In genomic region chrX:114611018-114611619, GRCh38 we compare ENCODE assay signal across 8 cellular contexts. TPM values are rescaled to one million over a fixed set of nuclear protein-coding genes. Genes with fewer than 3 reads are reported as not detected.
DNase-seq lines count a peak whose midpoint lies in the region; ATAC-seq, FAIRE-seq and TF ChIP-seq lines count a peak whose summit lies in the region.

No MANE protein-coding gene starts in this region.

- H2BK20ac ChIP-seq in H9 (ENCODE audit: low read depth, low read length, poor library complexity, severe bottlenecking) = no peak overlapping the region

- FAIRE-seq in A549 (lab: Jason Lieb, UNC) = peak; percentile 81
- FAIRE-seq in GM12878 (lab: Jason Lieb, UNC) = peak; percentile 61

- H4K5ac ChIP-seq in H9 (ENCODE audit: insufficient read length, low read depth, low read length) = no peak overlapping the region

- H2AK5ac ChIP-seq in H9 (ENCODE audit: insufficient read length, low read length) = no peak overlapping the region

- H3K9ac ChIP-seq in H9 (ENCODE audit: extremely low read depth, insufficient read length, low read length) = no peak overlapping the region
- H3K9ac ChIP-seq in GM12878 (ENCODE audit: control insufficient read depth, insufficient read depth, low read length) = no peak overlapping the region

- TF ChIP-seq POLR2A in A549 (IDR thresholded peaks at IDR 0.05; ENCODE audit: low read length) = no peak
- TF ChIP-seq POLR2A in GM12878 (IDR thresholded peaks at IDR 0.05; ENCODE audit: low read depth, low read length) = no peak
- no peak for TF ChIP-seq POLR2A in vagina (IDR thresholded peaks at IDR 0.05)

- no peak overlapping the region for H2BK12ac ChIP-seq in H9 (ENCODE audit: insufficient read length, low read depth, low read length)

- RAD21 ChIA-PET in GM12878 (lab: Charles Lee; ENCODE audit: unreplicated experiment) = no interaction called here

- H2BK15ac ChIP-seq in H9 (ENCODE audit: low read depth, low read length) = no peak overlapping the region

- H3K27ac Mint-ChIP-seq in H9 = no peak overlapping the region

- peaks cover 6 to 19% (median 18%) of the 10 kb centered on the region in 3 experiments for H3K36me3 Mint-ChIP-seq in H9 (ENCODE audit: insufficient read depth in 1 of 3, low read depth in 3 of 3)

- H3K27ac ChIP-seq in A549 = no peak overlapping the region
- no peak overlapping the region for H3K27ac ChIP-seq in H9 (ENCODE audit: insufficient read length, low read depth, low read length)
- no peak overlapping the region for H3K27ac ChIP-seq in GM12878 (ENCODE audit: control insufficient read depth, insufficient read depth)
- H3K27ac ChIP-seq in vagina = no peak overlapping the region

- TF ChIP-seq RAD21 in A549 (conservative IDR thresholded peaks at IDR 0.05 in 1 of 2, IDR thresholded peaks at IDR 0.05 in 1 of 2) = peak; percentile 17 to 22; a peak in 2 of 5 replicates
- TF ChIP-seq RAD21 in GM12878 (IDR thresholded peaks at IDR 0.05; ENCODE audit: insufficient read depth, low read depth, low read length) = peak; percentile 42

- CTCF ChIA-PET in A549 (lab: Yijun Ruan, JAX) (interaction anchor here (0.7 to 1.5 kb wide), 3 partner anchors 9 to 43 kb away, joined by 3 to 4 read pairs (median 3); no protein-coding TSS in a partner anchor), GM12878 (lab: Yijun Ruan, JAX) (interaction anchor here (0.6 to 1.9 kb wide), 6 partner anchors 9 to 369 kb away, joined by 3 to 7 read pairs (median 4); no protein-coding TSS in a partner anchor)

- no peaks in the 10 kb centered on the region for H3K27me3 Mint-ChIP-seq in H9 (ENCODE audit: low read depth)

- H3K4me3 ChIP-seq in A549 = no peak overlapping the region
- no peak overlapping the region for H3K4me3 ChIP-seq in GM12878
- no peak overlapping the region for H3K4me3 ChIP-seq in vagina

- no peak overlapping the region for H4K8ac ChIP-seq in H9 (replicated peaks; ENCODE audit: insufficient read length, low read depth, low read length)

- ATAC-seq in A549 (peak in 1 of 2 experiments; percentile 61; a peak in 2 of 6 replicates), GM12878 (peak; percentile 81)

- no peak overlapping the region for H3K14ac ChIP-seq in H9 (ENCODE audit: insufficient read depth, low read length)

- no peak overlapping the region for H4K91ac ChIP-seq in H9 (ENCODE audit: insufficient read length, low read depth, low read length)

- no TSS peak for BruUV-seq in GM12878 (replicated peaks; lab: Mats Ljungman, UMichigan)

- H4K20me1 ChIP-seq in H9 (ENCODE audit: control insufficient read depth, insufficient read depth, insufficient read length) (no peaks in the 10 kb centered on the region), GM12878 (ENCODE audit: control insufficient read depth, insufficient read depth) (no peaks in the 10 kb centered on the region)

- H3K79me2 ChIP-seq in H9 (ENCODE audit: insufficient read depth, low read length) (peaks cover under 1% of the 10 kb centered on the region; the same call in 1 of the 2 replicates), GM12878 (ENCODE audit: control insufficient read depth, insufficient read depth, low read length) (no peaks in the 10 kb centered on the region)

- no peaks in the 10 kb centered on the region for H3K79me1 ChIP-seq in H9 (ENCODE audit: insufficient read depth, low read depth, low read length, poor library complexity, severe bottlenecking)

- TF ChIP-seq EP300 in A549 (IDR thresholded peaks at IDR 0.05) (no peak), GM12878 (IDR thresholded peaks at IDR 0.05; ENCODE audit: borderline replicate concordance in 1 of 2, control insufficient read depth in 1 of 2, low read depth in 2 of 2, low read length in 2 of 2) (no peak)

- intact Hi-C loops in GM12878 (cut with micrococcal nuclease; ENCODE audit: unreplicated experiment) = loop anchor here (5.0 kb wide), 1 partner anchor 536 kb away; no protein-coding TSS in a partner anchor
- intact Hi-C loops in vagina (cut with DNase I) = no loop called here
- intact Hi-C loops in posterior vena cava (cut with DNase I) = no loop called here

- no peak overlapping the region for H3K4me3 Mint-ChIP-seq in H9

- TF ChIP-seq CTCF in A549 (IDR thresholded peaks at IDR 0.05) = peak; percentile 62
- TF ChIP-seq CTCF in H9 (conservative IDR thresholded peaks at IDR 0.05) = peak; percentile 93
- peak; percentile 57 to 86 (median 78) for TF ChIP-seq CTCF in GM12878 (IDR thresholded peaks at IDR 0.05 in 2 of 3, conservative IDR thresholded peaks at IDR 0.05 in 1 of 3; ENCODE audit: control insufficient read depth in 2 of 3, extremely low read depth in 1 of 3, insufficient read depth in 1 of 3, low read depth in 3 of 3, low read length in 3 of 3)
- TF ChIP-seq CTCF in vagina (IDR thresholded peaks at IDR 0.05) = peak; percentile 42 to 66 (median 62)

- in situ Hi-C loops in GM12878 (cut with MboI) = loop anchor here (10.0 kb wide), 1 partner anchor 534 kb away; no protein-coding TSS in a partner anchor

- H3K23ac ChIP-seq in H9 (ENCODE audit: insufficient read length, low read depth, low read length) = no peak overlapping the region

- WGBS in A549 (ENCODE audit: missing lambda C conversion rate) = 30% methylated on average over 11 of the region's 11 CpGs
- no CpG with 5 or more reads among the region's 11 CpGs for WGBS in H9 (ENCODE audit: extremely low coverage, insufficient read length, low lambda C conversion rate)
- WGBS in GM12878 (ENCODE audit: insufficient coverage, insufficient replicate concordance, low lambda C conversion rate, missing lambda C conversion rate) = 33% methylated on average over 11 of the region's 11 CpGs

- no peak overlapping the region for H3K18ac ChIP-seq in H9 (ENCODE audit: insufficient read length, low read depth, low read length)

- no peak overlapping the region for H3K4ac ChIP-seq in H9 (ENCODE audit: low read depth, low read length)

- H3K36me3 ChIP-seq in GM12878 (ENCODE audit: control insufficient read depth in 2 of 2, insufficient read depth in 2 of 2, low read length in 1 of 2) = no peaks in the 10 kb centered on the region
- H3K36me3 ChIP-seq in vagina = no peaks in the 10 kb centered on the region

- no peak overlapping the region for H3T11ph ChIP-seq in H9 (ENCODE audit: low read length)

- H3K27me3 ChIP-seq in H9 (ENCODE audit: insufficient read depth, low read length) (no peaks in the 10 kb centered on the region), GM12878 (replicated peaks in 1 of 2; ENCODE audit: control insufficient read depth in 2 of 2, insufficient read depth in 2 of 2, low read length in 1 of 2) (no peaks in the 10 kb centered on the region), vagina (no peaks in the 10 kb centered on the region)

- no peaks in the 10 kb centered on the region for H3K4me1 ChIP-seq in A549
- H3K4me1 ChIP-seq in H9 (ENCODE audit: insufficient read depth, low read length) = no peaks in the 10 kb centered on the region
- H3K4me1 ChIP-seq in GM12878 (ENCODE audit: control insufficient read depth, insufficient read depth, low read length) = no peaks in the 10 kb centered on the region
- no peaks in the 10 kb centered on the region for H3K4me1 ChIP-seq in vagina

- no peaks in the 10 kb centered on the region for H3K23me2 ChIP-seq in H9 (ENCODE audit: insufficient read length, low read depth, low read length, poor library complexity, severe bottlenecking)

- H2BK5ac ChIP-seq in H9 (ENCODE audit: insufficient read length, low read length) = no peak overlapping the region

- H3K4me1 Mint-ChIP-seq in H9 = peaks cover 11 to 33% of the 10 kb centered on the region in 2 experiments

- no peak overlapping the region for H2BK120ac ChIP-seq in H9 (ENCODE audit: low read depth, low read length, poor library complexity, severe bottlenecking)

- H2AFZ ChIP-seq in H9 (ENCODE audit: low read length) (no peak overlapping the region), GM12878 (ENCODE audit: control insufficient read depth, low read depth, low read length) (no peak overlapping the region)

- no peak overlapping the region for H3K4me2 ChIP-seq in A549
- no peak overlapping the region for H3K4me2 ChIP-seq in H9 (ENCODE audit: insufficient read depth, insufficient read length, low read length)
- no peak overlapping the region for H3K4me2 ChIP-seq in GM12878 (ENCODE audit: control insufficient read depth, insufficient read depth)

- H3K56ac ChIP-seq in H9 (ENCODE audit: insufficient read length, low read depth, low read length) = no peak overlapping the region

- H3K9me3 Mint-ChIP-seq in H9 = peaks cover 15 to 23% of the 10 kb centered on the region in 2 experiments

- SMC1A ChIA-PET in GM12878 (lab: Charles Lee; ENCODE audit: uncharacterized antibody, unreplicated experiment) = interaction anchor here (0.5 kb wide), 1 partner anchor 26 kb away, joined by 3 read pairs; no protein-coding TSS in a partner anchor

- no peaks in the 10 kb centered on the region for H3K9me3 ChIP-seq in A549
- H3K9me3 ChIP-seq in H9 (ENCODE audit: control insufficient read depth, low read depth, low read length) = no peaks in the 10 kb centered on the region
- no peaks in the 10 kb centered on the region for H3K9me3 ChIP-seq in GM12878 (replicated peaks; ENCODE audit: control insufficient read depth, insufficient read depth, low read length)
- no peaks in the 10 kb centered on the region for H3K9me3 ChIP-seq in vagina

- POLR2A ChIA-PET in A549 (lab: Yijun Ruan, JAX) = no interaction called here
- POLR2A ChIA-PET in GM12878 (lab: Charles Lee) = no interaction called here

- peak; percentile 9 to 32 for DNase-seq in A549 (ENCODE audit: low read depth in 1 of 2, low spot score in 1 of 2)
- peak; percentile 19 for DNase-seq in DMS114 treated with DMSO at 0.1 percent for 48 hours (lab: John Stamatoyannopoulos, UW; ENCODE audit: unreplicated experiment)
- DNase-seq in H9 = no peak
- DNase-seq in NCI-H2107 treated with DMSO at 0.1 percent for 48 hours (lab: John Stamatoyannopoulos, UW; ENCODE audit: unreplicated experiment) = peak; percentile 6
- DNase-seq in GM12878 (ENCODE audit: low read depth, low spot score) = no peak
- peak; percentile 44 for DNase-seq in left kidney (ENCODE audit: low read depth, low spot score)
- no peak for DNase-seq in vagina (ENCODE audit: extremely low spot score in 2 of 2)
- DNase-seq in posterior vena cava (ENCODE audit: low spot score) = no peak

RNA-seq across cellular contexts. Expression of gene HTR2C, which starts 27.2 kb away (rescaled TPM):
- polyA plus RNA-seq in A549 (2011; rRNA removed) = not detected in 2 replicates
- not detected in 2 replicates for polyA plus RNA-seq in A549 (2012; cell fraction: cytosol; rRNA removed)
- polyA plus RNA-seq in A549 (2012; cell fraction: nucleus; rRNA removed) = not detected in 2 replicates
- polyA plus RNA-seq in A549 (2017; fragmentation: RNase III; extraction: RNeasy Plus Mini Kit Qiagen cat#74134 plus additional on column Dnase treatment) = not detected in 3 replicates
- polyA minus RNA-seq in A549 (2011; rRNA and poly(A)+ RNA removed) = not detected in 2 replicates
- total RNA-seq in H9 (2021) = 1.3 and 1.5 TPM in 2 replicates
- not detected in 2 replicates for total RNA-seq in GM12878 (2013; cell fraction: nucleolus; rRNA removed)
- not detected in 2 replicates for total RNA-seq in GM12878 (2014; rRNA removed)
- total RNA-seq in GM12878 (2014; rRNA removed; fragmentation: Illumina TruSeq; extraction: Trizol) = not detected in 2 replicates
- total RNA-seq in GM12878 (2021) = not detected in 2 replicates
- not detected for polyA plus RNA-seq in GM12878 (2011; ENCODE audit: low read depth)
- 0.03 and 0.06 TPM in 2 replicates for polyA plus RNA-seq in GM12878 (2011; rRNA removed)
- polyA plus RNA-seq in GM12878 (2011; cell fraction: cytosol; rRNA removed) = 0.01 TPM in 1 of 2 replicates, not detected in the other
- polyA plus RNA-seq in GM12878 (2011; cell fraction: nucleus; rRNA removed) = 0.03 and 0.04 TPM in 2 replicates
- polyA plus RNA-seq in GM12878 (2012) = not detected in 2 replicates
- polyA plus RNA-seq in GM12878 (2014; fragmentation: Illumina TruSeq; extraction: Trizol) = not detected in 2 replicates
- polyA plus RNA-seq in GM12878 (2014; fragmentation: Nextera tagmentation; extraction: Ambion mirVana) = not detected
- not detected in 2 replicates for polyA plus RNA-seq in GM12878 (2014; rRNA removed)
- polyA plus RNA-seq in GM12878 (2016; fragmentation: Nextera tagmentation; extraction: Ambion mirVana) = not detected
- not detected in 2 replicates for polyA minus RNA-seq in GM12878 (2011; rRNA and poly(A)+ RNA removed)
- polyA minus RNA-seq in GM12878 (2011; cell fraction: cytosol; rRNA and poly(A)+ RNA removed) = not detected in 2 replicates
- polyA minus RNA-seq in GM12878 (2011; cell fraction: nucleus; rRNA and poly(A)+ RNA removed) = not detected in 2 replicates
- total RNA-seq in vagina = 1.7 TPM
- not detected for total RNA-seq in posterior vena cava

Comparison
In these comparisons a context has a peak if more than half of its experiments do, and no peak if none do; other contexts are left out.
1. DNase-seq: peak in A549 (2 of 2), DMS114 treated with DMSO at 0.1 percent for 48 hours (single experiment), NCI-H2107 treated with DMSO at 0.1 percent for 48 hours (single experiment) and left kidney (single experiment); none in H9 (single experiment), GM12878 (single experiment), vagina (0 of 2) and posterior vena cava (single experiment).
2. Of the 24 proteins assayed by ChIP-seq in both GM12878 and A549: peak only in GM12878: none; only in A549: none; in both: CTCF, RAD21 and SMC3; in neither: 21.
3. Peak in every context shown above with its lines, with median percentiles within 50 percentile points of each other: CTCF ChIP-seq.